Comparison of ENCODE assay signal across 8 cellular contexts in the genomic region with DNA sequence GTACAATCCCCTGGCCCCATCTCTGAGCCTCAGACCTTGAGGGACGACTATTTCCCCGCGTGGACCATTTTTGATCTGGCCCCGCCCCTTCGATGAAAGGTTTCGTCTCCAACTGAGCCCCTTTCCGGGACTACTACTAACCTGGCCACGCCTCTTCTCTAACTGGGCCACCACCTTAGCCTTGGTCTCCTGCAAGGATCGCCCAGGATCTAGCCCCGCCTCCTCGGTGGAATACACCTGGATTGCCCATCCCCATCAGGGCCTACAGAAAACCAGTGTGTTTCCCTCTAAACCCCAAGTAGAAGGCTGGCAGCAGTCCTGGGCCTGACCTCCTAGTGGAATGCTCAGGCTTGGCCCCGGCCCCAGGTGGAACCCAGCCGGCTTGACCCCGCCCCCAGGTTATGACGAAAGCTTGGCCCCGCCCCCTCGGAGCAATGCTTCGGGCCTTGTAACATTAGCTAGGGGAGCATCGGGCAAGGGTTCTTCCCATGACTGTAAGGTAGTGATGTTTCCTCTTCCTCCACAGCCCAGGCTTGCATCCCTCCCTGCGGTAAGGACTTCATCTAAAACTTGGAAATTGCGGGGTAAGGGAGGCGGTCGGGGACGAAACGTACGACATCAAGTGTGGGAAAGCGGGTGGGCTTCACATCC. TPM values are rescaled to one million over a fixed set of nuclear protein-coding genes. Genes with fewer than 3 reads are reported as not detected.
DNase-seq lines count a peak whose midpoint lies in the region; ATAC-seq lines count a peak whose summit lies in the region.

No MANE protein-coding gene starts in this region.

- ATAC-seq in left ventricle myocardium superior = peak; percentile 33
- ATAC-seq in GM18907 (IDR thresholded peaks at IDR 0.05; ENCODE audit: unreplicated experiment) = no peak
- ATAC-seq in HG02610 (IDR thresholded peaks at IDR 0.05; ENCODE audit: unreplicated experiment) = no peak

- peak; percentile 63 for DNase-seq in AG08396 (ENCODE audit: low spot score)
- DNase-seq in NCI-H69 (lab: John Stamatoyannopoulos, UW) = peak; percentile 27
- peak; percentile 77 for DNase-seq in amniotic epithelial cell (ENCODE audit: low read depth)
- DNase-seq in left ventricle myocardium superior = peak; percentile 88
- no peak for DNase-seq in ACHN

- H3K4me3 ChIP-seq in rectal smooth muscle tissue (ENCODE audit: low read length) = peak overlapping the region; percentile 39

- intact Hi-C loops in left ventricle myocardium superior (cut with micrococcal nuclease) = no loop called here

- peaks cover 8% of the 10 kb centered on the region for H3K36me3 ChIP-seq in rectal smooth muscle tissue (ENCODE audit: control insufficient read depth, insufficient read depth, low read length)

- in situ Hi-C loops in ACHN (cut with HindIII; ENCODE audit: low pct_ligation_motif_present, low pct_unique_long_range_greater_than_20kb, low sequenced_read_pairs) = no loop called here

- H3K9ac ChIP-seq in rectal smooth muscle tissue (ENCODE audit: low read length) = no peak overlapping the region

- H3K4me1 ChIP-seq in rectal smooth muscle tissue (ENCODE audit: control insufficient read depth, insufficient read depth, low read length) = peaks cover 11% of the 10 kb centered on the region

- peak overlapping the region; percentile 77 for H3K27ac ChIP-seq in rectal smooth muscle tissue (ENCODE audit: low read depth, low read length)

- no peaks in the 10 kb centered on the region for H3K27me3 ChIP-seq in rectal smooth muscle tissue (ENCODE audit: control insufficient read depth, insufficient read depth, low read length)

RNA-seq across cellular contexts. Expression of a gene that starts 9.1 kb away (rescaled TPM):
- 13.9 TPM for total RNA-seq in left ventricle myocardium superior

RNA-seq across cellular contexts. Expression of a gene that starts 21.6 kb away (rescaled TPM):
- total RNA-seq in left ventricle myocardium superior = 3.2 TPM

RNA-seq across cellular contexts. Expression of a gene that starts 49.5 kb away (rescaled TPM):
- total RNA-seq in left ventricle myocardium superior = 4.3 TPM

RNA-seq across cellular contexts. Expression of a gene that starts 55.6 kb away (rescaled TPM):
- total RNA-seq in left ventricle myocardium superior = 0.94 TPM

RNA-seq across cellular contexts. Expression of a gene that starts 58.8 kb away (rescaled TPM):
- 1.0 TPM for total RNA-seq in left ventricle myocardium superior
